In genomic region chr15:83747050-83747717, GRCh38 we compare ENCODE assay signal across 9 cellular contexts.
DNase-seq lines count a peak whose midpoint lies in the region; ATAC-seq lines count a peak whose summit lies in the region.
"Had no signal": no experiment of that assay in that cellular context is flagged by ENCODE, and none has a peak within 500 bp of the region (broad histone marks: within the 10 kb centered on the region; RNA-seq: fewer than 3 reads in every experiment).

No MANE protein-coding gene starts in this region.

- H3K27me3 ChIP-seq in esophagus (ENCODE audit: control insufficient read depth in 1 of 2, insufficient read depth in 2 of 2, low read length in 2 of 2) (no peaks in the 10 kb centered on the region), muscle layer of duodenum (ENCODE audit: low read depth, low read length) (no peaks in the 10 kb centered on the region)
- H3K27me3 ChIP-seq: neutrophil had no signal

- H3K27ac ChIP-seq in esophagus (ENCODE audit: low read depth in 2 of 2, low read length in 1 of 2): peak overlapping the region; percentile 32 to 42
- H3K27ac ChIP-seq in muscle layer of duodenum (ENCODE audit: low read length): peak overlapping the region; percentile 35
- H3K27ac ChIP-seq: neutrophil had no signal

- H3K4me1 ChIP-seq in esophagus (ENCODE audit: control insufficient read depth in 2 of 2, insufficient read depth in 2 of 2, low read length in 1 of 2) (peaks cover 0 to 2% of the 10 kb centered on the region in 2 donors), muscle layer of duodenum (ENCODE audit: control insufficient read depth in 1 of 2, insufficient read depth in 2 of 2, low read length in 2 of 2) (peaks cover 0 to 9% of the 10 kb centered on the region in 2 donors)

- no peak for ATAC-seq in HG02840 (IDR thresholded peaks at IDR 0.05; ENCODE audit: low FRiP score, unreplicated experiment)

- H3K4me3 ChIP-seq in esophagus (ENCODE audit: low read depth in 1 of 2, low read length in 2 of 2) (peak overlapping the region in 1 of 2 donors; percentile 7), muscle layer of duodenum (ENCODE audit: low read depth in 1 of 2, low read length in 2 of 2) (peak overlapping the region in 1 of 2 donors; percentile 43)

- WGBS in esophagus, 2 donors: 51 to 53% methylated on average over 5 of the region's 5 CpGs

- H3K36me3 ChIP-seq in esophagus (ENCODE audit: control insufficient read depth in 2 of 2, insufficient read depth in 2 of 2, low read length in 1 of 2) (no peaks in the 10 kb centered on the region), muscle layer of duodenum (ENCODE audit: control insufficient read depth in 1 of 2, insufficient read depth in 2 of 2, low read length in 2 of 2) (no peaks in the 10 kb centered on the region)
- H3K36me3 ChIP-seq: neutrophil had no signal

- DNase-seq in Ammon's horn (ENCODE audit: low spot score): peak; percentile 55
- DNase-seq in NCI-H526 treated with DMSO at 0.1 percent for 48 hours (lab: John Stamatoyannopoulos, UW): peak; percentile 19
- DNase-seq in DMS153 treated with DMSO at 0.1 percent for 48 hours (lab: John Stamatoyannopoulos, UW; ENCODE audit: unreplicated experiment): no peak
- no peak for DNase-seq in T-helper 9 cell
- DNase-seq in NCI-H2227 (lab: John Stamatoyannopoulos, UW; ENCODE audit: unreplicated experiment): no peak

- H3K9me3 ChIP-seq in esophagus (ENCODE audit: control insufficient read depth in 2 of 2, insufficient read depth in 1 of 2, low read depth in 1 of 2, low read length in 1 of 2): no peaks in the 10 kb centered on the region
- no peaks in the 10 kb centered on the region for H3K9me3 ChIP-seq in muscle layer of duodenum (ENCODE audit: control insufficient read depth in 1 of 2, low read length in 2 of 2)
- H3K9me3 ChIP-seq: neutrophil had no signal

Comparison
In these comparisons a context has a peak if more than half of its experiments do, and no peak if none do; other contexts are left out.
1. DNase-seq: peak in Ammon's horn (single experiment) and NCI-H526 treated with DMSO at 0.1 percent for 48 hours (single experiment); none in DMS153 treated with DMSO at 0.1 percent for 48 hours (single experiment), T-helper 9 cell (single experiment) and NCI-H2227 (single experiment).